Comparison of ENCODE assay signal across 8 cellular contexts in the genomic region with DNA sequence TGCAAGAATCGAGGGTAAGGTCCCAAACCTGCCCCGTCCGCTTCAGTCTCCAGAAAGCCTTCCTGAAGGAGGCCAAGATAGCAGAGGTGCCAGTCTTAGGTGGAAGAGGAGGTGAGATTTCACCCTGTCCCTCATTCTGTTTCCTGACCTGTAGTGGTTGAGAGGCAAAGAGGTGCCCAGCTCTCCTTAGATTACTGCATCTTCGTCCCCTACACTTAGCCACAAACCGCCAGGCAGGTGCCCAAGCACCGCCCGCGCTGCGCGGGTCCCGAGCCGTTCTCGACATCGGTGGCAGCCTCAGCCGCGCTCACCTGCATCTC. TPM values are rescaled to one million over a fixed set of nuclear protein-coding genes. Genes with fewer than 3 reads are reported as not detected.
DNase-seq lines count a peak whose midpoint lies in the region; ATAC-seq and TF ChIP-seq lines count a peak whose summit lies in the region.

No MANE protein-coding gene starts in this region.

- CTCF ChIA-PET in activated CD4-positive, alpha-beta memory T cell treated with anti-CD3 and anti-CD28 coated beads, Interleukin-2, amount 10 ng/mL, durations not matched to agents 7 days and 5 days (lab: Charles Lee) = interaction anchor here (0.8 to 5.3 kb wide), 44 partner anchors 8 to 493 kb away, joined by 3 to 142 read pairs (median 8); a partner anchor contains a TSS

- H3K4me1 ChIP-seq in HAP-1 (no peaks in the 10 kb centered on the region; the same call in 1 of the 2 replicates), lower lobe of right lung (peaks cover 16% of the 10 kb centered on the region)

- peak overlapping the region; percentile 79 for H3K4me3 Mint-ChIP-seq in activated CD4-positive, alpha-beta memory T cell treated with anti-CD3 and anti-CD28 coated beads, Interleukin-2, amount 10 ng/mL, durations not matched to agents 7 days and 5 days

- intact Hi-C loops in lower lobe of right lung (cut with DNase I) = no loop called here

- H3K27me3 Mint-ChIP-seq in activated CD4-positive, alpha-beta memory T cell treated with anti-CD3 and anti-CD28 coated beads, Interleukin-2, amount 10 ng/mL, durations not matched to agents 7 days and 5 days = peaks cover 81% of the 10 kb centered on the region

- no peak overlapping the region for H3K27ac ChIP-seq in lower lobe of right lung

- no peak overlapping the region for H3K27ac Mint-ChIP-seq in activated CD4-positive, alpha-beta memory T cell treated with anti-CD3 and anti-CD28 coated beads, Interleukin-2, amount 10 ng/mL, durations not matched to agents 7 days and 5 days

- H3K9me3 Mint-ChIP-seq in activated CD4-positive, alpha-beta memory T cell treated with anti-CD3 and anti-CD28 coated beads, Interleukin-2, amount 10 ng/mL, durations not matched to agents 7 days and 5 days = no peaks in the 10 kb centered on the region

- H3K36me3 Mint-ChIP-seq in activated CD4-positive, alpha-beta memory T cell treated with anti-CD3 and anti-CD28 coated beads, Interleukin-2, amount 10 ng/mL, durations not matched to agents 7 days and 5 days (ENCODE audit: low read depth) = no peaks in the 10 kb centered on the region

- H3K4me3 ChIP-seq in AG09309 (ENCODE audit: control insufficient read depth, low read depth, low read length) (peak overlapping the region; percentile 37; the same call in 1 of the 2 replicates), HAP-1 (peak overlapping the region; percentile 32), lower lobe of right lung (peak overlapping the region; percentile 53)

- no peaks in the 10 kb centered on the region for H3K36me3 ChIP-seq in HAP-1 (replicated peaks)
- no peaks in the 10 kb centered on the region for H3K36me3 ChIP-seq in lower lobe of right lung

- POLR2A ChIA-PET in activated CD4-positive, alpha-beta memory T cell treated with anti-CD3 and anti-CD28 coated beads, Interleukin-2, amount 10 ng/mL, durations not matched to agents 7 days and 5 days (lab: Charles Lee) = interaction anchor here (1.0 to 1.6 kb wide), 5 partner anchors 10 to 72 kb away, joined by 3 to 5 read pairs (median 4); a partner anchor contains a TSS

- peaks cover 75% of the 10 kb centered on the region for H3K27me3 ChIP-seq in HAP-1 (ENCODE audit: low read depth)
- H3K27me3 ChIP-seq in lower lobe of right lung (ENCODE audit: low read depth) = peaks cover 97% of the 10 kb centered on the region

- peak in 1 of 2 donors; percentile 3 for ATAC-seq in lower lobe of right lung

- DNase-seq in AG09309 (ENCODE audit: low read depth) (no peak), HAP-1 (ENCODE audit: low spot score in 2 of 2) (no peak), lower lobe of right lung (no peak), NCI-H524 (lab: John Stamatoyannopoulos, UW) (no peak), NCI-H69 (lab: John Stamatoyannopoulos, UW) (no peak), NCI-H2227 treated with DMSO at 0.1 percent for 48 hours (lab: John Stamatoyannopoulos, UW) (no peak), NAMALWA (ENCODE audit: low spot score) (no peak)
- DNase-seq in activated CD4-positive, alpha-beta memory T cell treated with anti-CD3 and anti-CD28 coated beads, Interleukin-2, amount 10 ng/mL, durations not matched to agents 7 days and 5 days = no peak

- in situ Hi-C loops in HAP-1 (cut with MboI; ENCODE audit: low sequenced_read_pairs) = loop anchor here (5.0 kb wide), 1 partner anchor 114 kb away; no protein-coding TSS in a partner anchor

- H3K4me1 Mint-ChIP-seq in activated CD4-positive, alpha-beta memory T cell treated with anti-CD3 and anti-CD28 coated beads, Interleukin-2, amount 10 ng/mL, durations not matched to agents 7 days and 5 days = peaks cover 12% of the 10 kb centered on the region

- H3K9me3 ChIP-seq in HAP-1 (no peaks in the 10 kb centered on the region), lower lobe of right lung (no peaks in the 10 kb centered on the region)

- TF ChIP-seq CTCF in AG09309 (IDR thresholded peaks at IDR 0.05; ENCODE audit: control insufficient read depth, insufficient read depth, low read depth, low read length, missing control alignments) (no peak), lower lobe of right lung (IDR thresholded peaks at IDR 0.05) (no peak)

RNA-seq across cellular contexts. Expression of a gene that starts 23.8 kb away (rescaled TPM):
- total RNA-seq in activated CD4-positive, alpha-beta memory T cell treated with anti-CD3 and anti-CD28 coated beads, Interleukin-2, amount 10 ng/mL, durations not matched to agents 7 days and 5 days = 100 to 1,000 TPM; 106 to 109 TPM
- 58.2 TPM for total RNA-seq in lower lobe of right lung
